ENCODE assay signal across 17 cellular contexts in genomic region chr14:50780393-50780792, GRCh38. TPM values are rescaled to one million over a fixed set of nuclear protein-coding genes. Genes with fewer than 3 reads are reported as not detected.
DNase-seq lines count a peak whose midpoint lies in the region; ATAC-seq and TF ChIP-seq lines count a peak whose summit lies in the region.
"Had no signal": no experiment of that assay in that cellular context is flagged by ENCODE, and none has a peak within 500 bp of the region (broad histone marks: within the 10 kb centered on the region; RNA-seq: fewer than 3 reads in every experiment).

No MANE protein-coding gene starts in this region.

- no peaks in the 10 kb centered on the region for H3K36me3 ChIP-seq in CD4-positive, alpha-beta memory T cell (ENCODE audit: insufficient read depth, low read length)
- peaks cover 0 to 15% (median 7%) of the 10 kb centered on the region in 3 experiments for H3K36me3 ChIP-seq in naive thymus-derived CD4-positive, alpha-beta T cell (ENCODE audit: control insufficient read depth in 2 of 3, insufficient read depth in 3 of 3, low read length in 3 of 3)

- no peak overlapping the region for H3K27ac ChIP-seq in CD4-positive, alpha-beta memory T cell (ENCODE audit: low read depth, low read length)
- H3K27ac ChIP-seq in naive thymus-derived CD4-positive, alpha-beta T cell (ENCODE audit: low read depth, low read length) = no peak overlapping the region
- H3K27ac ChIP-seq: KMS-11 had no signal

- CTCF ChIA-PET in activated CD8-positive, alpha-beta T cell treated with anti-CD3 and anti-CD28 coated beads for 36 hours (lab: Charles Lee) = interaction anchor here (0.7 to 1.2 kb wide), 2 partner anchors 80 kb away, joined by 3 to 4 read pairs; no protein-coding TSS in a partner anchor
- CTCF ChIA-PET in activated CD8-positive, alpha-beta T cell treated with anti-CD3 and anti-CD28 coated beads, Interleukin-2, amount 10 ng/mL, durations not matched to agents 7 days and 5 days (lab: Charles Lee) = interaction anchor here (0.6 to 15.7 kb wide), 2 partner anchors 80 to 174 kb away, joined by 3 to 158 read pairs; no protein-coding TSS in a partner anchor
- CTCF ChIA-PET in CD4-positive, alpha-beta memory T cell (lab: Charles Lee; ENCODE audit: partially characterized antibody) = interaction anchor here (1.0 to 8.8 kb wide), 3 partner anchors 9 to 82 kb away, joined by 3 to 132 read pairs (median 7); no protein-coding TSS in a partner anchor
- CTCF ChIA-PET in activated B cell treated with CpG ODN at 0.5 μM for 24 hours (lab: Charles Lee) = no interaction called here
- CTCF ChIA-PET in naive thymus-derived CD4-positive, alpha-beta T cell (lab: Charles Lee) = interaction anchor here (1.7 kb wide), 1 partner anchor 80 kb away, joined by 11 read pairs; no protein-coding TSS in a partner anchor

- H3K4me3 ChIP-seq in CD4-positive, alpha-beta memory T cell (ENCODE audit: low read length in 2 of 2) = no peak overlapping the region
- no peak overlapping the region for H3K4me3 ChIP-seq in naive thymus-derived CD4-positive, alpha-beta T cell (ENCODE audit: low read length)

- no peak for ATAC-seq in activated CD8-positive, alpha-beta T cell treated with anti-CD3 and anti-CD28 coated beads for 36 hours
- no peak for ATAC-seq in activated CD8-positive, alpha-beta T cell treated with anti-CD3 and anti-CD28 coated beads, Interleukin-2, amount 10 ng/mL, durations not matched to agents 7 days and 5 days
- no peak for ATAC-seq in activated B cell treated with CpG ODN at 0.5 μM for 24 hours (ENCODE audit: low read depth)
- no peak for ATAC-seq in naive thymus-derived CD4-positive, alpha-beta T cell
- ATAC-seq: HepG2 had no signal

- DNase-seq in activated CD8-positive, alpha-beta T cell treated with anti-CD3 and anti-CD28 coated beads for 36 hours = no peak
- DNase-seq in activated CD8-positive, alpha-beta T cell treated with anti-CD3 and anti-CD28 coated beads, Interleukin-2, amount 10 ng/mL, durations not matched to agents 7 days and 5 days = no peak
- DNase-seq in CD4-positive, alpha-beta memory T cell = no peak
- no peak for DNase-seq in activated B cell treated with CpG ODN at 0.5 μM for 24 hours
- DNase-seq in naive thymus-derived CD4-positive, alpha-beta T cell = no peak
- DNase-seq in osteocyte (ENCODE audit: extremely low spot score, unreplicated experiment) = no peak
- DNase-seq in KBM-7 = no peak
- no peak for DNase-seq in NCI-H187 (lab: John Stamatoyannopoulos, UW)
- DNase-seq: 8988T, DMS79, NCI-H1417, NCI-H187 treated with DMSO at 0.1 percent for 48 hours, NCI-H2227 treated with DMSO at 0.1 percent for 48 hours, NCI-H524 treated with DMSO at 0.1 percent for 48 hours, SHP77 had no signal

- H3K4me3 Mint-ChIP-seq in activated CD8-positive, alpha-beta T cell treated with anti-CD3 and anti-CD28 coated beads for 36 hours = no peak overlapping the region
- H3K4me3 Mint-ChIP-seq in activated CD8-positive, alpha-beta T cell treated with anti-CD3 and anti-CD28 coated beads, Interleukin-2, amount 10 ng/mL, durations not matched to agents 7 days and 5 days = no peak overlapping the region
- no peak overlapping the region for H3K4me3 Mint-ChIP-seq in CD4-positive, alpha-beta memory T cell
- H3K4me3 Mint-ChIP-seq in activated B cell treated with CpG ODN at 0.5 μM for 24 hours (no peak overlapping the region), osteocyte (ENCODE audit: unreplicated experiment) (no peak overlapping the region)
- H3K4me3 Mint-ChIP-seq in naive thymus-derived CD4-positive, alpha-beta T cell = no peak overlapping the region

- intact Hi-C loops in activated CD8-positive, alpha-beta T cell treated with anti-CD3 and anti-CD28 coated beads for 36 hours (cut with micrococcal nuclease) = loop anchor here (5.0 kb wide), 1 partner anchor 238 kb away; no protein-coding TSS in a partner anchor
- intact Hi-C loops in CD4-positive, alpha-beta memory T cell (cut with micrococcal nuclease) = no loop called here
- intact Hi-C loops in activated B cell treated with CpG ODN at 0.5 μM for 24 hours (cut with micrococcal nuclease) = loop anchor here (2.0 kb wide), 1 partner anchor 162 kb away; no protein-coding TSS in a partner anchor
- intact Hi-C loops in naive thymus-derived CD4-positive, alpha-beta T cell (cut with micrococcal nuclease) = no loop called here

- no peak for TF ChIP-seq CTCF in activated CD8-positive, alpha-beta T cell treated with anti-CD3 and anti-CD28 coated beads for 36 hours (IDR thresholded peaks at IDR 0.05)
- TF ChIP-seq CTCF in activated B cell treated with CpG ODN at 0.5 μM for 24 hours (IDR thresholded peaks at IDR 0.05) (no peak), osteocyte (IDR thresholded peaks at IDR 0.05) (no peak)

- H3K9me3 Mint-ChIP-seq in activated CD8-positive, alpha-beta T cell treated with anti-CD3 and anti-CD28 coated beads for 36 hours = no peaks in the 10 kb centered on the region
- H3K9me3 Mint-ChIP-seq in activated CD8-positive, alpha-beta T cell treated with anti-CD3 and anti-CD28 coated beads, Interleukin-2, amount 10 ng/mL, durations not matched to agents 7 days and 5 days (ENCODE audit: insufficient read depth) = no peaks in the 10 kb centered on the region
- peaks cover 0 to 2% (median 0%) of the 10 kb centered on the region in 8 donors for H3K9me3 Mint-ChIP-seq in CD4-positive, alpha-beta memory T cell
- H3K9me3 Mint-ChIP-seq in activated B cell treated with CpG ODN at 0.5 μM for 24 hours = no peaks in the 10 kb centered on the region
- no peaks in the 10 kb centered on the region for H3K9me3 Mint-ChIP-seq in naive thymus-derived CD4-positive, alpha-beta T cell
- no peaks in the 10 kb centered on the region for H3K9me3 Mint-ChIP-seq in osteocyte (ENCODE audit: unreplicated experiment)

- H3K27ac Mint-ChIP-seq in activated CD8-positive, alpha-beta T cell treated with anti-CD3 and anti-CD28 coated beads for 36 hours = peak overlapping the region; percentile 58
- H3K27ac Mint-ChIP-seq in activated CD8-positive, alpha-beta T cell treated with anti-CD3 and anti-CD28 coated beads, Interleukin-2, amount 10 ng/mL, durations not matched to agents 7 days and 5 days = no peak overlapping the region
- H3K27ac Mint-ChIP-seq in CD4-positive, alpha-beta memory T cell = peak overlapping the region in 4 of 7 donors; percentile 16 to 84 (median 76)
- H3K27ac Mint-ChIP-seq in activated B cell treated with CpG ODN at 0.5 μM for 24 hours (peak overlapping the region; percentile 18), osteocyte (ENCODE audit: unreplicated experiment) (no peak overlapping the region)
- peak overlapping the region in 7 of 9 donors; percentile 24 to 98 (median 93) for H3K27ac Mint-ChIP-seq in naive thymus-derived CD4-positive, alpha-beta T cell

- in situ Hi-C loops in KBM-7 (cut with MboI; ENCODE audit: low pct_unique_long_range_greater_than_20kb, low sequenced_read_pairs) = no loop called here

- peaks cover 62% of the 10 kb centered on the region for H3K4me1 ChIP-seq in CD4-positive, alpha-beta memory T cell (ENCODE audit: insufficient read depth, low read length)
- peaks cover 41 to 46% of the 10 kb centered on the region in 2 donors for H3K4me1 ChIP-seq in naive thymus-derived CD4-positive, alpha-beta T cell (ENCODE audit: control insufficient read depth in 2 of 2, insufficient read depth in 2 of 2, low read length in 2 of 2)

- no peaks in the 10 kb centered on the region for H3K9me3 ChIP-seq in CD4-positive, alpha-beta memory T cell (ENCODE audit: control insufficient read depth in 1 of 2, low read length in 2 of 2)
- H3K9me3 ChIP-seq in naive thymus-derived CD4-positive, alpha-beta T cell (ENCODE audit: control insufficient read depth in 2 of 3, low read length in 3 of 3) = no peaks in the 10 kb centered on the region

- H3K36me3 Mint-ChIP-seq in activated CD8-positive, alpha-beta T cell treated with anti-CD3 and anti-CD28 coated beads for 36 hours (ENCODE audit: low read depth) = peaks cover 16% of the 10 kb centered on the region
- peaks cover 34% of the 10 kb centered on the region for H3K36me3 Mint-ChIP-seq in activated CD8-positive, alpha-beta T cell treated with anti-CD3 and anti-CD28 coated beads, Interleukin-2, amount 10 ng/mL, durations not matched to agents 7 days and 5 days (ENCODE audit: low read depth)
- H3K36me3 Mint-ChIP-seq in CD4-positive, alpha-beta memory T cell = peaks cover 15 to 27% of the 10 kb centered on the region in 2 donors
- H3K36me3 Mint-ChIP-seq in activated B cell treated with CpG ODN at 0.5 μM for 24 hours (ENCODE audit: low read depth) (peaks cover 41% of the 10 kb centered on the region), osteocyte (ENCODE audit: unreplicated experiment) (peaks cover 5% of the 10 kb centered on the region)
- peaks cover 0 to 28% (median 22%) of the 10 kb centered on the region in 5 donors for H3K36me3 Mint-ChIP-seq in naive thymus-derived CD4-positive, alpha-beta T cell

- POLR2A ChIA-PET in activated CD8-positive, alpha-beta T cell treated with anti-CD3 and anti-CD28 coated beads for 36 hours (lab: Charles Lee) = no interaction called here
- POLR2A ChIA-PET in activated CD8-positive, alpha-beta T cell treated with anti-CD3 and anti-CD28 coated beads, Interleukin-2, amount 10 ng/mL, durations not matched to agents 7 days and 5 days (lab: Charles Lee) = no interaction called here
- POLR2A ChIA-PET in CD4-positive, alpha-beta memory T cell (lab: Charles Lee; ENCODE audit: partially characterized antibody) = no interaction called here
- POLR2A ChIA-PET in activated B cell treated with CpG ODN at 0.5 μM for 24 hours (lab: Charles Lee) = no interaction called here
- POLR2A ChIA-PET in naive thymus-derived CD4-positive, alpha-beta T cell (lab: Charles Lee) = interaction anchor here (1.2 kb wide), 1 partner anchor 51 kb away, joined by 3 read pairs; the partner anchor contains the start of gene NIN

- H3K27me3 ChIP-seq in CD4-positive, alpha-beta memory T cell (ENCODE audit: insufficient read depth, low read length) = no peaks in the 10 kb centered on the region
- no peaks in the 10 kb centered on the region for H3K27me3 ChIP-seq in naive thymus-derived CD4-positive, alpha-beta T cell (ENCODE audit: control insufficient read depth in 2 of 2, insufficient read depth in 2 of 2, low read length in 2 of 2)

- peaks cover 69% of the 10 kb centered on the region for H3K4me1 Mint-ChIP-seq in activated CD8-positive, alpha-beta T cell treated with anti-CD3 and anti-CD28 coated beads for 36 hours (ENCODE audit: low read depth)
- H3K4me1 Mint-ChIP-seq in activated CD8-positive, alpha-beta T cell treated with anti-CD3 and anti-CD28 coated beads, Interleukin-2, amount 10 ng/mL, durations not matched to agents 7 days and 5 days (ENCODE audit: low read depth) = peaks cover 35% of the 10 kb centered on the region
- H3K4me1 Mint-ChIP-seq in CD4-positive, alpha-beta memory T cell = peaks cover 40 to 74% (median 54%) of the 10 kb centered on the region in 4 donors
- peaks cover 41% of the 10 kb centered on the region for H3K4me1 Mint-ChIP-seq in activated B cell treated with CpG ODN at 0.5 μM for 24 hours
- peaks cover 23 to 77% (median 66%) of the 10 kb centered on the region in 7 donors for H3K4me1 Mint-ChIP-seq in naive thymus-derived CD4-positive, alpha-beta T cell
- peaks cover 20% of the 10 kb centered on the region for H3K4me1 Mint-ChIP-seq in osteocyte (ENCODE audit: unreplicated experiment)

- H3K27me3 Mint-ChIP-seq in activated CD8-positive, alpha-beta T cell treated with anti-CD3 and anti-CD28 coated beads for 36 hours = no peaks in the 10 kb centered on the region
- no peaks in the 10 kb centered on the region for H3K27me3 Mint-ChIP-seq in activated CD8-positive, alpha-beta T cell treated with anti-CD3 and anti-CD28 coated beads, Interleukin-2, amount 10 ng/mL, durations not matched to agents 7 days and 5 days (ENCODE audit: low read depth)
- H3K27me3 Mint-ChIP-seq in CD4-positive, alpha-beta memory T cell = no peaks in the 10 kb centered on the region
- H3K27me3 Mint-ChIP-seq in activated B cell treated with CpG ODN at 0.5 μM for 24 hours (no peaks in the 10 kb centered on the region), osteocyte (ENCODE audit: unreplicated experiment) (no peaks in the 10 kb centered on the region)
- H3K27me3 Mint-ChIP-seq in naive thymus-derived CD4-positive, alpha-beta T cell = no peaks in the 10 kb centered on the region

RNA-seq across cellular contexts. Expression of gene NIN, which starts 50.6 kb away (rescaled TPM):
- total RNA-seq in activated CD8-positive, alpha-beta T cell treated with anti-CD3 and anti-CD28 coated beads for 36 hours = 10 to 100 TPM; 71.9 to 72.8 TPM
- total RNA-seq in activated CD8-positive, alpha-beta T cell treated with anti-CD3 and anti-CD28 coated beads, Interleukin-2, amount 10 ng/mL, durations not matched to agents 7 days and 5 days = 100 to 1,000 TPM; 104 TPM
- total RNA-seq in CD4-positive, alpha-beta memory T cell = 100 to 1,000 TPM in 1 of 2 experiments, 10 to 100 TPM in 1; 99.7 to 102 TPM
- polyA plus RNA-seq in CD4-positive, alpha-beta memory T cell = 10 to 100 TPM in 1 of 2 donors, 1 to 10 TPM in 1; 8.5 to 50.1 TPM
- total RNA-seq in activated B cell treated with CpG ODN at 0.5 μM for 24 hours = 145 and 156 TPM in 2 replicates
- 100 to 1,000 TPM in 4 of 5 experiments, 10 to 100 TPM in 1; 84.5 to 149 (median 128) TPM for total RNA-seq in naive thymus-derived CD4-positive, alpha-beta T cell
- polyA plus RNA-seq in naive thymus-derived CD4-positive, alpha-beta T cell = 10 to 100 TPM; 51.1 to 80.8 TPM
- total RNA-seq in osteocyte = 46.3 and 50.2 TPM in 2 replicates

Comparison
In these comparisons a context has a peak if more than half of its experiments do, and no peak if none do; other contexts are left out.
1. H3K27ac Mint-ChIP-seq: peak in activated CD8-positive, alpha-beta T cell treated with anti-CD3 and anti-CD28 coated beads for 36 hours (single experiment), CD4-positive, alpha-beta memory T cell (4 of 7), activated B cell treated with CpG ODN at 0.5 μM for 24 hours (single experiment) and naive thymus-derived CD4-positive, alpha-beta T cell (7 of 9); none in activated CD8-positive, alpha-beta T cell treated with anti-CD3 and anti-CD28 coated beads, Interleukin-2, amount 10 ng/mL, durations not matched to agents 7 days and 5 days (single experiment) and osteocyte (single experiment).
2. intact Hi-C loops: an anchor here in activated CD8-positive, alpha-beta T cell treated with anti-CD3 and anti-CD28 coated beads for 36 hours (5.0 kb wide) and activated B cell treated with CpG ODN at 0.5 μM for 24 hours (2.0 kb wide); none called in CD4-positive, alpha-beta memory T cell and naive thymus-derived CD4-positive, alpha-beta T cell.